ENCODE assay signal across 16 cellular contexts in the genomic region with DNA sequence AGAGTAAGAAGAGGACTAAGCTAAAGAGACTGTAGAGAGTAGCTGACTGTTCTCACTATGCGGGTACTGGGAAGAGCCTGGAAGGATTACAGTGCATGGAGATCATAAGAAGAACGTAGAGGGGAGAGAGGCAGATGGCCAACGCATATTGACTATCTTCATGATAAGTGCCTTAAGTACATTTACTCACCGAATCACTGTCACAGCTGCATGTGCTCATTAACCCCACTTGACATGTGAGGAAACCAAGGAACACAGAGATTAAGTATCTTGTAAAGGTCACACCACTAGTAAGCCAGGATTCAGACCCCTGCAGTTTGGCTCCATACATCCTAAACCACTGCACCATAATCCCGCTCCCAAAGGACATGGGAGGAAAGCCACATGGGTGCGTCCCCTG. TPM values are rescaled to one million over a fixed set of nuclear protein-coding genes. Genes with fewer than 3 reads are reported as not detected.
DNase-seq lines count a peak whose midpoint lies in the region; TF ChIP-seq lines count a peak whose summit lies in the region.
"Had no signal": no experiment of that assay in that cellular context is flagged by ENCODE, and none has a peak within 500 bp of the region (broad histone marks: within the 10 kb centered on the region; RNA-seq: fewer than 3 reads in every experiment).

No MANE protein-coding gene starts in this region.

- H3K4me3 ChIP-seq in HEK293 (ENCODE audit: low read depth, low read length) = no peak overlapping the region
- H3K4me3 ChIP-seq in uterus = no peak overlapping the region
- no peak overlapping the region for H3K4me3 ChIP-seq in coronary artery
- H3K4me3 ChIP-seq: BLaER1 treated with 17β-estradiol and CSF1 and Interleukin-3, amounts not matched to agents 10 nM and 100 nM had no signal

- POLR2A ChIA-PET in HEK293 (lab: Yijun Ruan, JAX) = no interaction called here

- peaks cover 4% of the 10 kb centered on the region for H3K36me3 Mint-ChIP-seq in glutamatergic neuron (ENCODE audit: unreplicated experiment)

- no peaks in the 10 kb centered on the region for H3K27me3 Mint-ChIP-seq in glutamatergic neuron (ENCODE audit: unreplicated experiment)

- H3K27me3 ChIP-seq in uterus = no peaks in the 10 kb centered on the region
- H3K27me3 ChIP-seq: BLaER1 treated with 17β-estradiol and CSF1 and Interleukin-3, amounts not matched to agents 10 nM and 100 nM had no signal

- H3K27ac ChIP-seq in HEK293 (ENCODE audit: extremely low read depth, low read depth, low read length) (no peak overlapping the region), uterus (no peak overlapping the region), coronary artery (no peak overlapping the region)
- H3K27ac ChIP-seq: BLaER1 treated with 17β-estradiol and CSF1 and Interleukin-3, amounts not matched to agents 10 nM and 100 nM had no signal

- H3K9me3 ChIP-seq in HEK293 (ENCODE audit: control insufficient read depth, insufficient read depth, low read depth, low read length) (no peaks in the 10 kb centered on the region), uterus (no peaks in the 10 kb centered on the region)
- H3K9me3 ChIP-seq: Caco-2 had no signal

- no peak overlapping the region for H3K4me3 Mint-ChIP-seq in glutamatergic neuron (ENCODE audit: unreplicated experiment)

- peaks cover 2% of the 10 kb centered on the region for H3K9me3 Mint-ChIP-seq in glutamatergic neuron (ENCODE audit: unreplicated experiment)

- intact Hi-C loops in uterus (cut with DNase I; ENCODE audit: low total_unique reads) = no loop called here

- CTCF ChIA-PET in HEK293 (lab: Yijun Ruan, JAX) = interaction anchor here (0.7 kb wide), 1 partner anchor 1932 kb away, joined by 4 read pairs; no protein-coding TSS in a partner anchor

- DNase-seq in NCI-H1092 treated with DMSO at 0.1 percent for 48 hours (lab: John Stamatoyannopoulos, UW) = peak; percentile 45
- DNase-seq in NCI-H1092 (lab: John Stamatoyannopoulos, UW) = no peak
- DNase-seq in NCI-H82 (lab: John Stamatoyannopoulos, UW) = peak; percentile 100
- DNase-seq in glutamatergic neuron = no peak
- no peak for DNase-seq in NOMO-1 (lab: John Stamatoyannopoulos, UW; ENCODE audit: unreplicated experiment in 2 of 2)
- DNase-seq in uterus = no peak
- DNase-seq in coronary artery (ENCODE audit: low spot score) = no peak
- DNase-seq: 8988T, Caco-2, KG1, NCI-H1048, NCI-H2081, NCI-H446 treated with DMSO at 0.1 percent for 48 hours, T-helper 2 cell had no signal

- TF ChIP-seq CTCF in HEK293 (tag by site-specific recombination; IDR thresholded peaks at IDR 0.05) (no peak), glutamatergic neuron (IDR thresholded peaks at IDR 0.05; ENCODE audit: partially characterized antibody, unreplicated experiment) (no peak), uterus (IDR thresholded peaks at IDR 0.05) (no peak), coronary artery (IDR thresholded peaks at IDR 0.05) (no peak)

- H3K4me1 Mint-ChIP-seq in glutamatergic neuron (ENCODE audit: low read depth, unreplicated experiment) = peaks cover 38% of the 10 kb centered on the region

- H3K27ac Mint-ChIP-seq in glutamatergic neuron (ENCODE audit: unreplicated experiment) = peak overlapping the region; percentile 35

- TF ChIP-seq POLR2A in uterus (IDR thresholded peaks at IDR 0.05) = no peak

- no peaks in the 10 kb centered on the region for H3K36me3 ChIP-seq in HEK293 (ENCODE audit: control insufficient read depth in 2 of 2, insufficient read depth in 1 of 2, low read length in 2 of 2)
- H3K36me3 ChIP-seq in uterus = no peaks in the 10 kb centered on the region
- H3K36me3 ChIP-seq: BLaER1 treated with 17β-estradiol and CSF1 and Interleukin-3, amounts not matched to agents 10 nM and 100 nM had no signal

- peaks cover 7% of the 10 kb centered on the region; the same call in 1 of the 2 replicates for H3K4me1 ChIP-seq in HEK293 (ENCODE audit: control insufficient read depth, insufficient read depth, low read length)
- H3K4me1 ChIP-seq in uterus = no peaks in the 10 kb centered on the region

TF ChIP-seq in HEK293, 187 proteins besides CTCF, POLR2A, EP300 and RAD21:
- TF ChIP-seq, protein P1, sequence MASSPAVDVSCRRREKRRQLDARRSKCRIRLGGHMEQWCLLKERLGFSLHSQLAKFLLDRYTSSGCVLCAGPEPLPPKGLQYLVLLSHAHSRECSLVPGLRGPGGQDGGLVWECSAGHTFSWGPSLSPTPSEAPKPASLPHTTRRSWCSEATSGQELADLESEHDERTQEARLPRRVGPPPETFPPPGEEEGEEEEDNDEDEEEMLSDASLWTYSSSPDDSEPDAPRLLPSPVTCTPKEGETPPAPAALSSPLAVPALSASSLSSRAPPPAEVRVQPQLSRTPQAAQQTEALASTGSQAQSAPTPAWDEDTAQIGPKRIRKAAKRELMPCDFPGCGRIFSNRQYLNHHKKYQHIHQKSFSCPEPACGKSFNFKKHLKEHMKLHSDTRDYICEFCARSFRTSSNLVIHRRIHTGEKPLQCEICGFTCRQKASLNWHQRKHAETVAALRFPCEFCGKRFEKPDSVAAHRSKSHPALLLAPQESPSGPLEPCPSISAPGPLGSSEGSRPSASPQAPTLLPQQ (tag by site-specific recombination; IDR thresholded peaks at IDR 0.05) = no peak
- TF ChIP-seq OSR2 (tag by site-specific recombination; IDR thresholded peaks at IDR 0.05) (peak; percentile 11; the same call in 1 of the 2 replicates), ZNF658 (tag by site-specific recombination; IDR thresholded peaks at IDR 0.05) (no peak), FEZF1 (tag by site-specific recombination; IDR thresholded peaks at IDR 0.05) (0 out of 2 replicates have a peak, but pooled peaks have one; percentile 16), EGR2 (tag by site-specific recombination; IDR thresholded peaks at IDR 0.05; ENCODE audit: low read depth) (no peak), WT1 (tag by site-specific recombination; IDR thresholded peaks at IDR 0.05) (no peak), GFI1B (tag by site-specific recombination; IDR thresholded peaks at IDR 0.05) (peak; percentile 57; the same call in 1 of the 2 replicates), ZBTB17 (tag by site-specific recombination; IDR thresholded peaks at IDR 0.05) (no peak)
- TF ChIP-seq, protein P2, sequence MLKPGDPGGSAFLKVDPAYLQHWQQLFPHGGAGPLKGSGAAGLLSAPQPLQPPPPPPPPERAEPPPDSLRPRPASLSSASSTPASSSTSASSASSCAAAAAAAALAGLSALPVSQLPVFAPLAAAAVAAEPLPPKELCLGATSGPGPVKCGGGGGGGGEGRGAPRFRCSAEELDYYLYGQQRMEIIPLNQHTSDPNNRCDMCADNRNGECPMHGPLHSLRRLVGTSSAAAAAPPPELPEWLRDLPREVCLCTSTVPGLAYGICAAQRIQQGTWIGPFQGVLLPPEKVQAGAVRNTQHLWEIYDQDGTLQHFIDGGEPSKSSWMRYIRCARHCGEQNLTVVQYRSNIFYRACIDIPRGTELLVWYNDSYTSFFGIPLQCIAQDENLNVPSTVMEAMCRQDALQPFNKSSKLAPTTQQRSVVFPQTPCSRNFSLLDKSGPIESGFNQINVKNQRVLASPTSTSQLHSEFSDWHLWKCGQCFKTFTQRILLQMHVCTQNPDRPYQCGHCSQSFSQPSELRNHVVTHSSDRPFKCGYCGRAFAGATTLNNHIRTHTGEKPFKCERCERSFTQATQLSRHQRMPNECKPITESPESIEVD (tag by site-specific recombination; IDR thresholded peaks at IDR 0.05) = no peak

RNA-seq across cellular contexts. Expression of a gene that starts 34.1 kb away (rescaled TPM):
- total RNA-seq in glutamatergic neuron (ENCODE audit: unreplicated experiment) (43.6 TPM), uterus (10 to 100 TPM in 3 of 4 donors, 1 to 10 TPM in 1; 3.6 to 31.0 (median 23.9) TPM)

Comparison
In these comparisons a context has a peak if more than half of its experiments do, and no peak if none do; other contexts are left out.
1. DNase-seq: peak in NCI-H1092 treated with DMSO at 0.1 percent for 48 hours (single experiment) and NCI-H82 (single experiment); none in NCI-H1092 (single experiment), glutamatergic neuron (single experiment), NOMO-1 (0 of 2), uterus (0 of 2) and coronary artery (single experiment).